21 cellular contexts compared by ENCODE assay signal in genomic region chr7:104795086-104795485, GRCh38.
A peak's percentile ranks its signal among the peaks of the same experiment; 100 is the strongest.
DNase-seq lines count a peak whose midpoint lies in the region; ATAC-seq and TF ChIP-seq lines count a peak whose summit lies in the region.
"Had no signal": no experiment of that assay in that cellular context is flagged by ENCODE, and none has a peak within 500 bp of the region (broad histone marks: within the 10 kb centered on the region; RNA-seq: fewer than 3 reads in every experiment).

No MANE protein-coding gene starts in this region.

- BruUV-seq in MCF 10A (replicated peaks; lab: Mats Ljungman, UMichigan), result no TSS peak

- H3K4me3 ChIP-seq in dorsolateral prefrontal cortex, result peak overlapping the region in 4 of 59 donors; percentile 10 to 38 (median 30)
- H3K4me3 ChIP-seq: GM23248, SJCRH30 had no signal

- TF ChIP-seq CTCF in dorsolateral prefrontal cortex (IDR thresholded peaks at IDR 0.05 in 54 of 56, conservative IDR thresholded peaks at IDR 0.05 in 2 of 56; ENCODE audit: low read depth in 1 of 56, partially characterized antibody in 56 of 56) (no peak), MCF 10A (IDR thresholded peaks at IDR 0.05; ENCODE audit: unreplicated experiment) (no peak), RWPE1 (conservative IDR thresholded peaks at IDR 0.05; ENCODE audit: low read depth) (no peak)

- H3K27me3 Mint-ChIP-seq in MCF 10A (ENCODE audit: insufficient read depth, unreplicated experiment), result peaks cover 15% of the 10 kb centered on the region

- no peaks in the 10 kb centered on the region for H3K36me3 Mint-ChIP-seq in MCF 10A (ENCODE audit: insufficient read depth, unreplicated experiment)
- H3K36me3 Mint-ChIP-seq: CD4-positive, CD25-positive, alpha-beta regulatory T cell had no signal

- peak; percentile 100 for DNase-seq in COLO829 (ENCODE audit: low spot score)
- DNase-seq in dorsolateral prefrontal cortex, result peak in 1 of 10 donors; percentile 39
- peak; percentile 54 for DNase-seq in inferior parietal cortex (ENCODE audit: extremely low spot score)
- peak in 29 of 56 donors; percentile 6 to 63 (median 29) for DNase-seq in nucleus accumbens (lab: John Stamatoyannopoulos, UW)
- no peak for DNase-seq in MCF 10A (ENCODE audit: unreplicated experiment)
- no peak for DNase-seq in RWPE1 (ENCODE audit: low spot score)
- DNase-seq: BE2C; Caco-2; CD4-positive, CD25-positive, alpha-beta regulatory T cell; GDM1; GM23248; KG1; MV-4-11; NCI-H1694 treated with DMSO at 0.1 percent for 48 hours; NCI-H345; NCI-H524 treated with DMSO at 0.1 percent for 48 hours; SJCRH30 had no signal

- H3K27me3 ChIP-seq in dorsolateral prefrontal cortex, result peaks cover 0 to 2% (median 0%) of the 10 kb centered on the region in 45 donors
- H3K27me3 ChIP-seq: SJCRH30 had no signal

- peaks cover 12% of the 10 kb centered on the region for H3K4me1 Mint-ChIP-seq in MCF 10A (ENCODE audit: insufficient read depth, unreplicated experiment)
- H3K4me1 Mint-ChIP-seq: CD4-positive, CD25-positive, alpha-beta regulatory T cell had no signal

- CTCF ChIA-PET in MCF 10A (lab: Yijun Ruan, JAX) (no interaction called here), RWPE1 (lab: Yijun Ruan, JAX) (interaction anchor here (0.7 kb wide), 1 partner anchor 1271 kb away, joined by 3 read pairs; no protein-coding TSS in a partner anchor)

- H3K4me3 Mint-ChIP-seq in MCF 10A (ENCODE audit: unreplicated experiment), result no peak overlapping the region
- H3K4me3 Mint-ChIP-seq: CD4-positive, CD25-positive, alpha-beta regulatory T cell had no signal

- no peaks in the 10 kb centered on the region for H3K9me3 Mint-ChIP-seq in MCF 10A (ENCODE audit: unreplicated experiment)

- intact Hi-C loops in dorsolateral prefrontal cortex (cut with DNase I) (loop anchor here in 1 of 2 donors (2.0 kb wide), 1 partner anchor 54 kb away; no protein-coding TSS in a partner anchor), MCF 10A (cut with micrococcal nuclease) (no loop called here)

- H3K27ac Mint-ChIP-seq in MCF 10A (ENCODE audit: low read depth, unreplicated experiment), result no peak overlapping the region
- H3K27ac Mint-ChIP-seq: CD4-positive, CD25-positive, alpha-beta regulatory T cell had no signal

- peak overlapping the region in 51 of 59 donors; percentile 1 to 83 (median 53) for H3K27ac ChIP-seq in dorsolateral prefrontal cortex
- no peak overlapping the region for H3K27ac ChIP-seq in RWPE1
- H3K27ac ChIP-seq: GM23248, SJCRH30 had no signal

- ATAC-seq in GM21447 (IDR thresholded peaks at IDR 0.05; ENCODE audit: unreplicated experiment) (no peak), HG02885 (IDR thresholded peaks at IDR 0.05; ENCODE audit: poor library complexity, unreplicated experiment) (no peak)
- ATAC-seq: HCT116, PC-3 had no signal

- POLR2A ChIA-PET in MCF 10A (lab: Yijun Ruan, JAX) (interaction anchor here (0.6 kb wide), 1 partner anchor 827 kb away, joined by 3 read pairs; no protein-coding TSS in a partner anchor), RWPE1 (lab: Yijun Ruan, JAX; ENCODE audit: low non-redundant PET) (no interaction called here)

Comparison
In these comparisons a context has a peak if more than half of its experiments do, and no peak if none do; other contexts are left out.
1. DNase-seq: peak in COLO829 (single experiment), inferior parietal cortex (single experiment) and nucleus accumbens (29 of 56); none in MCF 10A (single experiment) and RWPE1 (single experiment).